Comparison of ENCODE assay signal across 15 cellular contexts in genomic region chr15:76195506-76196285, GRCh38.
DNase-seq lines count a peak whose midpoint lies in the region; ATAC-seq and TF ChIP-seq lines count a peak whose summit lies in the region.
"Had no signal": no experiment of that assay in that cellular context is flagged by ENCODE, and none has a peak within 500 bp of the region (broad histone marks: within the 10 kb centered on the region; RNA-seq: fewer than 3 reads in every experiment).

No MANE protein-coding gene starts in this region.

- H3K27ac ChIP-seq in C4-2B (peak overlapping the region; percentile 78), WERI-Rb-1 (peak overlapping the region; percentile 85), heart right ventricle (peak overlapping the region in 9 of 10 donors; percentile 23 to 82 (median 68)), rectal smooth muscle tissue (ENCODE audit: low read depth, low read length) (peak overlapping the region; percentile 6)
- H3K27ac ChIP-seq: left lung, parathyroid adenoma had no signal

- no peaks in the 10 kb centered on the region for H3K9me3 ChIP-seq in WERI-Rb-1 (ENCODE audit: severe bottlenecking)
- no peaks in the 10 kb centered on the region for H3K9me3 ChIP-seq in heart right ventricle
- H3K9me3 ChIP-seq: body of pancreas, left lung had no signal

- H3K4me1 ChIP-seq in heart right ventricle: peaks cover 8 to 58% (median 42%) of the 10 kb centered on the region in 9 donors
- peaks cover 23% of the 10 kb centered on the region for H3K4me1 ChIP-seq in rectal smooth muscle tissue (ENCODE audit: control insufficient read depth, insufficient read depth, low read length)
- H3K4me1 ChIP-seq: parathyroid adenoma had no signal

- DNase-seq in WERI-Rb-1 (peak; percentile 51), heart right ventricle (no peak), NK-92 (lab: John Stamatoyannopoulos, UW; ENCODE audit: unreplicated experiment) (no peak), GM19238 (ENCODE audit: insufficient read length, low spot score) (no peak), SHP77 (lab: John Stamatoyannopoulos, UW) (no peak)
- DNase-seq: activated CD4-positive, alpha-beta T cell treated with anti-CD3 and anti-CD28 coated beads for 4 hours; activated naive CD4-positive, alpha-beta T cell treated with anti-CD3 and anti-CD28 coated beads for 36 hours; NCI-H1436 had no signal

- H3K27me3 ChIP-seq in WERI-Rb-1 (ENCODE audit: insufficient read depth, low read depth, severe bottlenecking) (no peaks in the 10 kb centered on the region), heart right ventricle (peaks cover 0 to 25% (median 14%) of the 10 kb centered on the region in 7 donors), rectal smooth muscle tissue (ENCODE audit: control insufficient read depth, insufficient read depth, low read length) (peaks cover 5% of the 10 kb centered on the region)
- H3K27me3 ChIP-seq: body of pancreas had no signal

- TF ChIP-seq CTCF in C4-2B (conservative IDR thresholded peaks at IDR 0.05) (no peak), WERI-Rb-1 (IDR thresholded peaks at IDR 0.05; ENCODE audit: low read depth, low read length) (no peak), heart right ventricle (IDR thresholded peaks at IDR 0.05) (no peak)

- H3K4me3 ChIP-seq in WERI-Rb-1 (ENCODE audit: low read depth, low read length) (no peak overlapping the region), heart right ventricle (no peak overlapping the region), rectal smooth muscle tissue (ENCODE audit: low read length) (no peak overlapping the region)
- H3K4me3 ChIP-seq: body of pancreas, GM12878, left lung had no signal

- H3K36me3 ChIP-seq in WERI-Rb-1: no peaks in the 10 kb centered on the region
- H3K36me3 ChIP-seq in heart right ventricle: no peaks in the 10 kb centered on the region
- H3K36me3 ChIP-seq in rectal smooth muscle tissue (ENCODE audit: control insufficient read depth, insufficient read depth, low read length): no peaks in the 10 kb centered on the region
- H3K36me3 ChIP-seq: left lung had no signal

- intact Hi-C loops in heart right ventricle (cut with DNase I): loop anchor here in 4 of 10 donors (10.0 kb wide), 2 partner anchors 79 to 669 kb away; no protein-coding TSS in a partner anchor

- H3K9ac ChIP-seq in rectal smooth muscle tissue (ENCODE audit: low read length): no peak overlapping the region
- H3K9ac ChIP-seq: parathyroid adenoma had no signal

- WGBS in heart right ventricle, 2 donors: 74 to 94% methylated on average over 8 of the region's 8 CpGs

- no peak for ATAC-seq in heart right ventricle
- ATAC-seq in HG02973 (IDR thresholded peaks at IDR 0.05; ENCODE audit: unreplicated experiment): no peak

Comparison
In these comparisons a context has a peak if more than half of its experiments do, and no peak if none do; other contexts are left out.
1. H3K27ac ChIP-seq: peak in every context shown above with its lines; median percentile 85 in WERI-Rb-1; 78 in C4-2B; 68 in heart right ventricle; 6 in rectal smooth muscle tissue.